Comparison of ENCODE assay signal across 10 cellular contexts in the genomic region with DNA sequence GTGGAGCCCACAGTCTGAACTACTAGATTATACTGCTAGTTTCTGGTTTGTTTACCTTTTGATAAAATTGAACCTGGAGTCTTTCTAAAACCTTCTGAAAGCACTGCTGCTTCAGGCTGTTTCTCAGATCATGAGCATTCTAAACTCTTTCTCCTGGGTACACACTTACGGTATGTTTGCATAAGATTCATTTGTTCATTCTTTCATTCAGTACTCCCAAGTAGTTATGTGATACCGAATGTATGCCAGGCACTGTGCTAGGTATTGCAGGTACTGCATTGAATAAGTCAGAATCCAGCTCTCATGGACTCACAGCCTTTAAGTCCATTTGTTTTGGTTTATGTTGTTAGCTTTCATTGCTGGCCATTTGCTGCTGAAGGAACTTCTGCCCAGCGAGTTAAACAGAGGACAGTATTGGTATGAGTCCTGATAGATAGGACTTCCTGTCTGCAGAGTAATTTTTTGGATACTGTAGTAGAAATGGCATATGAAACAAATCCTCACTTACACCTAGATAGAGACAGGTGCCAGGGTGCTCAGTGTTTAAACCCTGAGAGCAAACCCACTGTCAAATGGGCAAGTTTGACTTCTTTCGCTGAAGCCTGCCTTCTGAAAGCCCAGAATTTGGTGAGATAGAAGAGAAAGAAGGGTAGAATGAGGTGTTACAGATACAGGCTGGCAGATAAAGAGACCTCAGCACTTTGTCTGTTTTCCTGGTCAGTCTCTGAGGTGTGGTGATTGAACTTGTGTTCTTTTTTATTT. TPM values are rescaled to one million over a fixed set of nuclear protein-coding genes. Genes with fewer than 3 reads are reported as not detected.
A peak's percentile ranks its signal among the peaks of the same experiment; 100 is the strongest.
DNase-seq lines count a peak whose midpoint lies in the region; ATAC-seq, FAIRE-seq and TF ChIP-seq lines count a peak whose summit lies in the region.
"Had no signal": no experiment of that assay in that cellular context is flagged by ENCODE, and none has a peak within 500 bp of the region (broad histone marks: within the 10 kb centered on the region; RNA-seq: fewer than 3 reads in every experiment).

No MANE protein-coding gene starts in this region.

- 47% methylated on average over 4 of the region's 4 CpGs for WGBS in prostate gland

- H3K36me3 ChIP-seq in ES-I3 (ENCODE audit: insufficient read depth, low read length) (no peaks in the 10 kb centered on the region), PC-3 (ENCODE audit: low read depth, low read length) (no peaks in the 10 kb centered on the region), prostate gland (no peaks in the 10 kb centered on the region)
- H3K36me3 ChIP-seq: MG63 had no signal

- no TSS peak for BruUV-seq in PC-3 (replicated peaks; lab: Mats Ljungman, UMichigan)

- TF ChIP-seq CTCF in PC-3 (conservative IDR thresholded peaks at IDR 0.05; ENCODE audit: low read depth, low read length), result no peak
- TF ChIP-seq CTCF in epithelial cell of esophagus (IDR thresholded peaks at IDR 0.05; ENCODE audit: insufficient read depth, low read depth, low read length, missing control alignments), result no peak
- no peak for TF ChIP-seq CTCF in prostate gland (IDR thresholded peaks at IDR 0.05)

- H3K9me3 ChIP-seq in ES-I3 (ENCODE audit: control insufficient read depth, insufficient read depth, low read length) (no peaks in the 10 kb centered on the region; the same call in 1 of the 2 replicates), PC-3 (ENCODE audit: low read length) (no peaks in the 10 kb centered on the region), prostate gland (no peaks in the 10 kb centered on the region)
- H3K9me3 ChIP-seq: MG63 had no signal

- H3K4me3 ChIP-seq in PC-3 (ENCODE audit: low read length) (peak overlapping the region; percentile 71), epithelial cell of esophagus (ENCODE audit: low read length) (peak overlapping the region; percentile 79), prostate gland (peak overlapping the region; percentile 83 to 90)

- ATAC-seq in PC-3, result no peak
- no peak for ATAC-seq in HG02763 (IDR thresholded peaks at IDR 0.05; ENCODE audit: unreplicated experiment)
- ATAC-seq in GM21526 (IDR thresholded peaks at IDR 0.05; ENCODE audit: low FRiP score, unreplicated experiment), result no peak
- no peak for ATAC-seq in GM21515 (IDR thresholded peaks at IDR 0.05; ENCODE audit: unreplicated experiment)

- peak overlapping the region; percentile 86 for H3K4me2 ChIP-seq in PC-3 (ENCODE audit: low read length)

- CTCF ChIA-PET in PC-3 (lab: Charles Lee), result interaction anchor here (0.6 kb wide), 1 partner anchor 54 kb away, joined by 3 read pairs; no protein-coding TSS in a partner anchor

- H3F3A ChIP-seq in PC-3 (ENCODE audit: low read length, unreplicated experiment), result no peaks in the 10 kb centered on the region

- no peak for DNase-seq in PC-3
- DNase-seq in epithelial cell of esophagus (ENCODE audit: low read depth), result no peak
- DNase-seq in prostate gland (ENCODE audit: low spot score), result no peak
- DNase-seq in H54 (ENCODE audit: insufficient read length, low spot score), result no peak
- DNase-seq: activated gamma-delta T cell, MG63 had no signal

- TF ChIP-seq POLR2A in prostate gland (IDR thresholded peaks at IDR 0.05) (no peak), H54 (IDR thresholded peaks at IDR 0.05; ENCODE audit: low read depth, low read length) (no peak)

- POLR2A ChIA-PET in PC-3 (lab: Charles Lee; ENCODE audit: unreplicated experiment), result no interaction called here

- H3K27ac ChIP-seq in PC-3 (ENCODE audit: low read length) (no peak overlapping the region), prostate gland (peak overlapping the region; percentile 94 to 95)

- peaks cover 6% of the 10 kb centered on the region; the same call in 1 of the 2 replicates for H4K20me1 ChIP-seq in PC-3 (ENCODE audit: low read length)

- H3K4me1 ChIP-seq in ES-I3 (ENCODE audit: insufficient read depth, low read length) (peaks cover 11% of the 10 kb centered on the region), PC-3 (ENCODE audit: insufficient read depth, low read length) (peaks cover 27% of the 10 kb centered on the region), prostate gland (replicated peaks) (peaks cover 11% of the 10 kb centered on the region)

- no peak overlapping the region for H2AFZ ChIP-seq in PC-3 (ENCODE audit: low read length)

- intact Hi-C loops in PC-3 (cut with micrococcal nuclease) (loop anchor here (1.0 kb wide), 1 partner anchor 45 kb away; no protein-coding TSS in a partner anchor), prostate gland (cut with DNase I) (loop anchor here (5.0 kb wide), 2 partner anchors 59 to 99 kb away; no protein-coding TSS in a partner anchor)

- 0 out of 2 replicates have a peak overlapping the region, but pooled peaks have one; percentile 78 for H3K9ac ChIP-seq in ES-I3 (ENCODE audit: low read depth, low read length)
- no peak overlapping the region; the same call in 1 of the 2 replicates for H3K9ac ChIP-seq in PC-3 (ENCODE audit: low read length)

- H3K9me2 ChIP-seq in PC-3 (replicated peaks; ENCODE audit: low read length), result no peaks in the 10 kb centered on the region

- H3K27me3 ChIP-seq in PC-3 (ENCODE audit: low read length) (no peaks in the 10 kb centered on the region), prostate gland (replicated peaks; ENCODE audit: insufficient read depth) (no peaks in the 10 kb centered on the region)
- H3K27me3 ChIP-seq: MG63 had no signal

- peaks cover 55% of the 10 kb centered on the region for H3K79me2 ChIP-seq in PC-3 (ENCODE audit: low read length)

- no peak for FAIRE-seq in H54 (lab: Jason Lieb, UNC)

RNA-seq across cellular contexts. Expression of a gene that starts 2.1 kb away (rescaled TPM):
- total RNA-seq in PC-3 (2014; rRNA removed) (6.1 and 9.3 TPM in 2 replicates), prostate gland (10 to 100 TPM; 41.1 to 52.3 TPM)

RNA-seq across cellular contexts. Expression of a gene that starts 38.8 kb away (rescaled TPM):
- total RNA-seq in PC-3 (2014; rRNA removed) (not detected in 2 replicates), prostate gland (under 1 TPM in 1 of 2 donors, not detected in 1; 0.28 TPM)
